Comparison of ENCODE assay signal across 1 cellular context in the genomic region with DNA sequence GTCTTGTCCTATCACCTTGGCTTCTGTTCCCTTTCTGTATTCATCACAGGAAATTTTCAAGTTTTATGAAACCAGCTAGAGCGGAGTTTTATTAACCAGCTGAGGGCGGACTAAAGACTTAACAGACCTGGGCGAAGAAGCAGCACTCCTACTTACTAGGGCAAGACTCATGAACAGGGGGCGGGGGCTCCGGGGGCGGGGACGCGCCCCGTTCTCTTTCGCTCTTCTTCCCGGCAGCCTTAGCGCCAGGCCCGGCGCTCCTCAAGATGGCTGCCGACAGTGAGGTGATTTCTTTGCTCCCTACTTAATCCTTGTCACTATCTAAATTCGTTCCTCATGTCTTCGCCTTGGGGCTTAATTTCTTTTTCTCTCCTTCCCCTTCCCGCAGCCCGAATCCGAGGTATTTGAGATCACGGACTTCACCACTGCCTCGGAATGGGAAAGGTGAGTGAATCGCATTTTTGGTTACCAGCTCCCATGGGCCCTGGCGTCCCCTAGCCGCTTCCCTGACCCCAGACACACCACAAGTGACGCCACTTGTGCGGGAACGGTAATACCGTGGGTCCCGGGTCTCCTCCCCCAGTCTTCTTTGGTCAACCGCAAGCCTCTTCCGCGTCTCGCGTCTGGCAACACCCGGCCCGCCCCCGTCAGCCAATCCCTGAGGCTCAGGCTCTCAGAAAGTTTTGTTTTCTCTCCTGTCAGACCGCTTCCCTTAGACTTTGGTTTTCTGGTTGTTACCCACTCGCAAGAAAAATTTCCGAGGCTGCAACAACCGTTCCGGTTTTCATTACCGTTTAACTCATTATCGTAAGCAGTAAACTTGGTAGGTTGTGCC.
TF ChIP-seq lines count a peak whose summit lies in the region.

TSS of gene RAB3GAP1 (plus strand) at position 251 of the 835 bp plus-strand sequence. CDS start at position 267, 16 bp downstream.

TF ChIP-seq in HEK293, 187 proteins besides CTCF, POLR2A, EP300 and RAD21 (continued from another document and continues in another):
- TF ChIP-seq ZSCAN5A (tag by site-specific recombination; IDR thresholded peaks at IDR 0.05) (no peak), AEBP2 (tag by site-specific recombination; IDR thresholded peaks at IDR 0.05; ENCODE audit: borderline replicate concordance) (no peak), YY2 (tag by site-specific recombination; IDR thresholded peaks at IDR 0.05) (0 out of 2 replicates have a peak, but pooled peaks have one; percentile 49), ZNF423 (tag by site-specific recombination; IDR thresholded peaks at IDR 0.05) (no peak), SETDB1 (IDR thresholded peaks at IDR 0.05; ENCODE audit: insufficient read length, low read length) (no peak), TRIM28 (IDR thresholded peaks at IDR 0.05; ENCODE audit: borderline replicate concordance, low read length) (no peak), GLIS1 (tag by site-specific recombination; IDR thresholded peaks at IDR 0.05) (no peak), ZNF211 (tag by site-specific recombination; IDR thresholded peaks at IDR 0.05; ENCODE audit: low read depth) (no peak), ZNF274 (IDR thresholded peaks at IDR 0.05; ENCODE audit: low read length) (no peak), ZNF274 (tag by site-specific recombination; IDR thresholded peaks at IDR 0.05; ENCODE audit: borderline replicate concordance) (no peak), BCL11B (tag by site-specific recombination; IDR thresholded peaks at IDR 0.05; ENCODE audit: low read depth) (no peak), ZBTB26 (tag by site-specific recombination; optimal IDR thresholded peaks at IDR 0.05) (peak; percentile 46), ZNF324 (tag by site-specific recombination; IDR thresholded peaks at IDR 0.05) (peak; percentile 36; the same call in 1 of the 2 replicates), MYNN (tag by site-specific recombination; IDR thresholded peaks at IDR 0.05; ENCODE audit: borderline replicate concordance) (no peak), ZBTB7A (tag by site-specific recombination; IDR thresholded peaks at IDR 0.05; ENCODE audit: low read depth) (no peak), ZNF510 (tag by site-specific recombination; IDR thresholded peaks at IDR 0.05; ENCODE audit: insufficient replicate concordance) (no peak), YY1 (tag by site-specific recombination; IDR thresholded peaks at IDR 0.05) (peak; percentile 86), PRDM1 (tag by site-specific recombination; IDR thresholded peaks at IDR 0.05) (no peak), ZFHX2 (tag by site-specific recombination; conservative IDR thresholded peaks at IDR 0.05) (0 out of 2 replicates have a peak, but pooled peaks have one; percentile 21), ZNF600 (tag by site-specific recombination; IDR thresholded peaks at IDR 0.05) (no peak), KLF16 (tag by site-specific recombination; IDR thresholded peaks at IDR 0.05) (0 out of 2 replicates have a peak, but pooled peaks have one; percentile 63), ZNF23 (tag by site-specific recombination; IDR thresholded peaks at IDR 0.05; ENCODE audit: borderline replicate concordance) (no peak), KLF8 (tag by site-specific recombination; IDR thresholded peaks at IDR 0.05) (peak; percentile 61; the same call in 1 of the 2 replicates), ZNF132 (tag by site-specific recombination; IDR thresholded peaks at IDR 0.05; ENCODE audit: borderline replicate concordance) (no peak), ZNF549 (tag by site-specific recombination; IDR thresholded peaks at IDR 0.05) (no peak), ZNF76 (tag by site-specific recombination; IDR thresholded peaks at IDR 0.05; ENCODE audit: borderline replicate concordance, low read depth) (peak; percentile 91), ZBTB11 (tag by site-specific recombination; conservative IDR thresholded peaks at IDR 0.05; ENCODE audit: low read depth) (0 out of 2 replicates have a peak, but pooled peaks have one; percentile 20), ZNF350 (tag by site-specific recombination; IDR thresholded peaks at IDR 0.05) (no peak), ZEB2 (tag by site-specific recombination; IDR thresholded peaks at IDR 0.05) (0 out of 2 replicates have a peak, but pooled peaks have one; percentile 51), ZSCAN4 (tag by site-specific recombination; IDR thresholded peaks at IDR 0.05) (no peak), ZNF335 (tag by site-specific recombination; conservative IDR thresholded peaks at IDR 0.05) (peak; percentile 84), ZNF791 (tag by site-specific recombination; IDR thresholded peaks at IDR 0.05) (no peak), ZNF169 (tag by site-specific recombination; IDR thresholded peaks at IDR 0.05) (no peak)
- TF ChIP-seq, protein P1, sequence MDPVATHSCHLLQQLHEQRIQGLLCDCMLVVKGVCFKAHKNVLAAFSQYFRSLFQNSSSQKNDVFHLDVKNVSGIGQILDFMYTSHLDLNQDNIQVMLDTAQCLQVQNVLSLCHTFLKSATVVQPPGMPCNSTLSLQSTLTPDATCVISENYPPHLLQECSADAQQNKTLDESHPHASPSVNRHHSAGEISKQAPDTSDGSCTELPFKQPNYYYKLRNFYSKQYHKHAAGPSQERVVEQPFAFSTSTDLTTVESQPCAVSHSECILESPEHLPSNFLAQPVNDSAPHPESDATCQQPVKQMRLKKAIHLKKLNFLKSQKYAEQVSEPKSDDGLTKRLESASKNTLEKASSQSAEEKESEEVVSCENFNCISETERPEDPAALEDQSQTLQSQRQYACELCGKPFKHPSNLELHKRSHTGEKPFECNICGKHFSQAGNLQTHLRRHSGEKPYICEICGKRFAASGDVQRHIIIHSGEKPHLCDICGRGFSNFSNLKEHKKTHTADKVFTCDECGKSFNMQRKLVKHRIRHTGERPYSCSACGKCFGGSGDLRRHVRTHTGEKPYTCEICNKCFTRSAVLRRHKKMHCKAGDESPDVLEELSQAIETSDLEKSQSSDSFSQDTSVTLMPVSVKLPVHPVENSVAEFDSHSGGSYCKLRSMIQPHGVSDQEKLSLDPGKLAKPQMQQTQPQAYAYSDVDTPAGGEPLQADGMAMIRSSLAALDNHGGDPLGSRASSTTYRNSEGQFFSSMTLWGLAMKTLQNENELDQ (tag by site-specific recombination; IDR thresholded peaks at IDR 0.05; ENCODE audit: low read depth), result no peak
- TF ChIP-seq, protein P2, sequence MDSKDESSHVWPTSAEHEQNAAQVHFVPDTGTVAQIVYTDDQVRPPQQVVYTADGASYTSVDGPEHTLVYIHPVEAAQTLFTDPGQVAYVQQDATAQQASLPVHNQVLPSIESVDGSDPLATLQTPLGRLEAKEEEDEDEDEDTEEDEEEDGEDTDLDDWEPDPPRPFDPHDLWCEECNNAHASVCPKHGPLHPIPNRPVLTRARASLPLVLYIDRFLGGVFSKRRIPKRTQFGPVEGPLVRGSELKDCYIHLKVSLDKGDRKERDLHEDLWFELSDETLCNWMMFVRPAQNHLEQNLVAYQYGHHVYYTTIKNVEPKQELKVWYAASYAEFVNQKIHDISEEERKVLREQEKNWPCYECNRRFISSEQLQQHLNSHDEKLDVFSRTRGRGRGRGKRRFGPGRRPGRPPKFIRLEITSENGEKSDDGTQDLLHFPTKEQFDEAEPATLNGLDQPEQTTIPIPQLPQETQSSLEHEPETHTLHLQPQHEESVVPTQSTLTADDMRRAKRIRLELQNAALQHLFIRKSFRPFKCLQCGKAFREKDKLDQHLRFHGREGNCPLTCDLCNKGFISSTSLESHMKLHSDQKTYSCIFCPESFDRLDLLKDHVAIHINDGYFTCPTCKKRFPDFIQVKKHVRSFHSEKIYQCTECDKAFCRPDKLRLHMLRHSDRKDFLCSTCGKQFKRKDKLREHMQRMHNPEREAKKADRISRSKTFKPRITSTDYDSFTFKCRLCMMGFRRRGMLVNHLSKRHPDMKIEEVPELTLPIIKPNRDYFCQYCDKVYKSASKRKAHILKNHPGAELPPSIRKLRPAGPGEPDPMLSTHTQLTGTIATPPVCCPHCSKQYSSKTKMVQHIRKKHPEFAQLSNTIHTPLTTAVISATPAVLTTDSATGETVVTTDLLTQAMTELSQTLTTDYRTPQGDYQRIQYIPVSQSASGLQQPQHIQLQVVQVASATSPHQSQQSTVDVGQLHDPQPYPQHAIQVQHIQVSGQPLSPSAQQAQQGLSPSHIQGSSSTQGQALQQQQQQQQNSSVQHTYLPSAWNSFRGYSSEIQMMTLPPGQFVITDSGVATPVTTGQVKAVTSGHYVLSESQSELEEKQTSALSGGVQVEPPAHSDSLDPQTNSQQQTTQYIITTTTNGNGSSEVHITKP (tag by site-specific recombination; IDR thresholded peaks at IDR 0.05), result 0 out of 2 replicates have a peak, but pooled peaks have one; percentile 27
- TF ChIP-seq, protein P3, sequence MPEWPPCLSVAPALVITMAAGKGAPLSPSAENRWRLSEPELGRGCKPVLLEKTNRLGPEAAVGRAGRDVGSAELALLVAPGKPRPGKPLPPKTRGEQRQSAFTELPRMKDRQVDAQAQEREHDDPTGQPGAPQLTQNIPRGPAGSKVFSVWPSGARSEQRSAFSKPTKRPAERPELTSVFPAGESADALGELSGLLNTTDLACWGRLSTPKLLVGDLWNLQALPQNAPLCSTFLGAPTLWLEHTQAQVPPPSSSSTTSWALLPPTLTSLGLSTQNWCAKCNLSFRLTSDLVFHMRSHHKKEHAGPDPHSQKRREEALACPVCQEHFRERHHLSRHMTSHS (tag by site-specific recombination; IDR thresholded peaks at IDR 0.05), result no peak
- TF ChIP-seq, protein P4, sequence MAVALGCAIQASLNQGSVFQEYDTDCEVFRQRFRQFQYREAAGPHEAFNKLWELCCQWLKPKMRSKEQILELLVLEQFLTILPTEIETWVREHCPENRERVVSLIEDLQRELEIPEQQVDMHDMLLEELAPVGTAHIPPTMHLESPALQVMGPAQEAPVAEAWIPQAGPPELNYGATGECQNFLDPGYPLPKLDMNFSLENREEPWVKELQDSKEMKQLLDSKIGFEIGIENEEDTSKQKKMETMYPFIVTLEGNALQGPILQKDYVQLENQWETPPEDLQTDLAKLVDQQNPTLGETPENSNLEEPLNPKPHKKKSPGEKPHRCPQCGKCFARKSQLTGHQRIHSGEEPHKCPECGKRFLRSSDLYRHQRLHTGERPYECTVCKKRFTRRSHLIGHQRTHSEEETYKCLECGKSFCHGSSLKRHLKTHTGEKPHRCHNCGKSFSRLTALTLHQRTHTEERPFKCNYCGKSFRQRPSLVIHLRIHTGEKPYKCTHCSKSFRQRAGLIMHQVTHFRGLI (tag by site-specific recombination; IDR thresholded peaks at IDR 0.05), result no peak
